1 cellular context compared by ENCODE assay signal in the genomic region with DNA sequence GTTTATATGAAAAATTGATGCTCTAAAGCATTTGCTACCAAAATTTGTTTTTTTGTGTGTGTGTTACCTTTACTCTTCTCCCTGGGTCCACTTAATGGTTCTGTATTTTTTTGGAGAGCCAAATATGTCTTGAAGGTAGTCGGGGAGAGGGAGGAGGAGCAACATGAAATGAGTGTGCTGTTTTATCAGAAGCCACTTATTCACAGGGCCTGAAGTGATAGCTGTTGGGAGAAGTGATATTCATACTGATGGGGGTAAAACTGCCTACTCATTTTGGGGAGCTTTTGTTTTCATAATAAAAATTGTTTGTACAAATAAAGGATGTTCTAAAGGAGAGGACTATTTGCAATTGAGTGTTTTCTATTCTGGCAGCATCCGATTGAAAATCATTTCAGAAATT.
TF ChIP-seq lines count a peak whose summit lies in the region.

No MANE protein-coding gene starts in this region.

TF ChIP-seq in SK-N-SH treated with all-trans-retinoic acid at 6 μM for 48 hours, 23 proteins besides CTCF, POLR2A, EP300 and RAD21 (continued from another document):
- TF ChIP-seq, protein P1, sequence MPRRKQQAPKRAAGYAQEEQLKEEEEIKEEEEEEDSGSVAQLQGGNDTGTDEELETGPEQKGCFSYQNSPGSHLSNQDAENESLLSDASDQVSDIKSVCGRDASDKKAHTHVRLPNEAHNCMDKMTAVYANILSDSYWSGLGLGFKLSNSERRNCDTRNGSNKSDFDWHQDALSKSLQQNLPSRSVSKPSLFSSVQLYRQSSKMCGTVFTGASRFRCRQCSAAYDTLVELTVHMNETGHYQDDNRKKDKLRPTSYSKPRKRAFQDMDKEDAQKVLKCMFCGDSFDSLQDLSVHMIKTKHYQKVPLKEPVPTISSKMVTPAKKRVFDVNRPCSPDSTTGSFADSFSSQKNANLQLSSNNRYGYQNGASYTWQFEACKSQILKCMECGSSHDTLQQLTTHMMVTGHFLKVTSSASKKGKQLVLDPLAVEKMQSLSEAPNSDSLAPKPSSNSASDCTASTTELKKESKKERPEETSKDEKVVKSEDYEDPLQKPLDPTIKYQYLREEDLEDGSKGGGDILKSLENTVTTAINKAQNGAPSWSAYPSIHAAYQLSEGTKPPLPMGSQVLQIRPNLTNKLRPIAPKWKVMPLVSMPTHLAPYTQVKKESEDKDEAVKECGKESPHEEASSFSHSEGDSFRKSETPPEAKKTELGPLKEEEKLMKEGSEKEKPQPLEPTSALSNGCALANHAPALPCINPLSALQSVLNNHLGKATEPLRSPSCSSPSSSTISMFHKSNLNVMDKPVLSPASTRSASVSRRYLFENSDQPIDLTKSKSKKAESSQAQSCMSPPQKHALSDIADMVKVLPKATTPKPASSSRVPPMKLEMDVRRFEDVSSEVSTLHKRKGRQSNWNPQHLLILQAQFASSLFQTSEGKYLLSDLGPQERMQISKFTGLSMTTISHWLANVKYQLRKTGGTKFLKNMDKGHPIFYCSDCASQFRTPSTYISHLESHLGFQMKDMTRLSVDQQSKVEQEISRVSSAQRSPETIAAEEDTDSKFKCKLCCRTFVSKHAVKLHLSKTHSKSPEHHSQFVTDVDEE (CRISPR knock-in tag; IDR thresholded peaks at IDR 0.05): no peak
- TF ChIP-seq ARNTL (CRISPR knock-in tag; IDR thresholded peaks at IDR 0.05; ENCODE audit: borderline replicate concordance, low read depth) (no peak), TCF4 (CRISPR knock-in tag; IDR thresholded peaks at IDR 0.05; ENCODE audit: borderline replicate concordance) (no peak), BACH2 (CRISPR knock-in tag; IDR thresholded peaks at IDR 0.05; ENCODE audit: borderline replicate concordance) (no peak), ZFP30 (CRISPR knock-in tag; IDR thresholded peaks at IDR 0.05) (no peak), ZNF70 (CRISPR knock-in tag; IDR thresholded peaks at IDR 0.05) (no peak)
- TF ChIP-seq, protein P2, sequence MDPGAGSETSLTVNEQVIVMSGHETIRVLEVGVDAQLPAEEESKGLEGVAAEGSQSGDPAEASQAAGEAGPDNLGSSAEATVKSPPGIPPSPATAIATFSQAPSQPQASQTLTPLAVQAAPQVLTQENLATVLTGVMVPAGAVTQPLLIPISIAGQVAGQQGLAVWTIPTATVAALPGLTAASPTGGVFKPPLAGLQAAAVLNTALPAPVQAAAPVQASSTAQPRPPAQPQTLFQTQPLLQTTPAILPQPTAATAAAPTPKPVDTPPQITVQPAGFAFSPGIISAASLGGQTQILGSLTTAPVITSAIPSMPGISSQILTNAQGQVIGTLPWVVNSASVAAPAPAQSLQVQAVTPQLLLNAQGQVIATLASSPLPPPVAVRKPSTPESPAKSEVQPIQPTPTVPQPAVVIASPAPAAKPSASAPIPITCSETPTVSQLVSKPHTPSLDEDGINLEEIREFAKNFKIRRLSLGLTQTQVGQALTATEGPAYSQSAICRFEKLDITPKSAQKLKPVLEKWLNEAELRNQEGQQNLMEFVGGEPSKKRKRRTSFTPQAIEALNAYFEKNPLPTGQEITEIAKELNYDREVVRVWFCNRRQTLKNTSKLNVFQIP (CRISPR knock-in tag; IDR thresholded peaks at IDR 0.05; ENCODE audit: borderline replicate concordance, low read depth): no peak
